Comparison of ENCODE assay signal across 27 cellular contexts in genomic region chr2:171013851-171014250, GRCh38.
"Had no signal": no experiment of that assay in that cellular context is flagged by ENCODE, and none has a peak within 500 bp of the region (broad histone marks: within the 10 kb centered on the region; RNA-seq: fewer than 3 reads in every experiment).

No MANE protein-coding gene starts in this region.

- H3K9ac ChIP-seq: neural progenitor cell, parathyroid adenoma had no signal

- H3K27ac Mint-ChIP-seq: nephron, neural progenitor cell, progenitor cell of endocrine pancreas had no signal

- H3K4me3 ChIP-seq: gastroesophageal sphincter, heart left ventricle, hepatocyte, left lung, neural progenitor cell, right atrium auricular region, smooth muscle cell, suprapubic skin, transverse colon, upper lobe of right lung, uterus had no signal

- H3K27ac ChIP-seq: gastroesophageal sphincter, heart left ventricle, hepatocyte, left lung, neural progenitor cell, parathyroid adenoma, right atrium auricular region, suprapubic skin, transverse colon, upper lobe of right lung, uterus had no signal

- H3K4me3 Mint-ChIP-seq: effector memory CD8-positive, alpha-beta T cell; naive thymus-derived CD4-positive, alpha-beta T cell; nephron; neural progenitor cell; stimulated activated effector memory CD8-positive, alpha-beta T cell treated with anti-CD3 and anti-CD28 coated beads, Interleukin-12 subunit alpha, Interleukin-12 subunit beta, amount 100 ng/mL, for 72 hours had no signal

- ATAC-seq: effector memory CD8-positive, alpha-beta T cell; gastroesophageal sphincter; heart left ventricle; left cardiac atrium; left lung; naive thymus-derived CD4-positive, alpha-beta T cell; sciatic nerve; stimulated activated effector memory CD8-positive, alpha-beta T cell treated with anti-CD3 and anti-CD28 coated beads, Interleukin-12 subunit alpha, Interleukin-12 subunit beta, amount 100 ng/mL, for 72 hours; stimulated activated naive CD8-positive, alpha-beta T cell treated with anti-CD3 and anti-CD28 coated beads, Interleukin-15, Interleukin-2, amounts not matched to agents 100 U/mL and 50 U/mL, for 24 hours; upper lobe of right lung had no signal

- H3K27me3 ChIP-seq: gastroesophageal sphincter, heart left ventricle, hepatocyte, left lung, neural progenitor cell, right atrium auricular region, suprapubic skin, transverse colon, upper lobe of right lung, uterus had no signal

- FAIRE-seq: islet of Langerhans had no signal

- H3K9me3 Mint-ChIP-seq: effector memory CD8-positive, alpha-beta T cell; naive thymus-derived CD4-positive, alpha-beta T cell; nephron; neural progenitor cell; stimulated activated effector memory CD8-positive, alpha-beta T cell treated with anti-CD3 and anti-CD28 coated beads, Interleukin-12 subunit alpha, Interleukin-12 subunit beta, amount 100 ng/mL, for 72 hours had no signal

- H3K4me1 ChIP-seq: gastroesophageal sphincter, heart left ventricle, left lung, neural progenitor cell, parathyroid adenoma, right atrium auricular region, suprapubic skin, transverse colon, upper lobe of right lung, uterus had no signal

- H3K27me3 Mint-ChIP-seq: effector memory CD8-positive, alpha-beta T cell; naive thymus-derived CD4-positive, alpha-beta T cell; progenitor cell of endocrine pancreas had no signal

- H3K9me3 ChIP-seq: gastroesophageal sphincter, heart left ventricle, left lung, right atrium auricular region, suprapubic skin, transverse colon, upper lobe of right lung, uterus had no signal

- DNase-seq: cortex of kidney; effector memory CD8-positive, alpha-beta T cell; foreskin fibroblast; heart left ventricle; left cardiac atrium; left lung; midbrain; naive thymus-derived CD4-positive, alpha-beta T cell; stimulated activated CD4-positive, alpha-beta T cell treated with anti-CD3 and anti-CD28 coated beads, Interleukin-12 subunit alpha, Interleukin-12 subunit beta, amount 100 ng/mL, for 4 hours; stimulated activated CD4-positive, alpha-beta T cell treated with anti-CD3 and anti-CD28 coated beads, Interleukin-1b, Interleukin-23, amount 100 ng/mL, for 48 hours; stimulated activated CD4-positive, alpha-beta T cell treated with anti-CD3 and anti-CD28 coated beads, Interleukin-4, amount 100 ng/mL, for 24 hours; stimulated activated naive CD8-positive, alpha-beta T cell treated with anti-CD3 and anti-CD28 coated beads, Interleukin-15, Interleukin-2, amounts not matched to agents 100 U/mL and 50 U/mL, for 24 hours; transverse colon; upper lobe of right lung; uterus had no signal

- H3K4me1 Mint-ChIP-seq: nephron, neural progenitor cell had no signal
